ENCODE assay signal across 15 cellular contexts in the genomic region with DNA sequence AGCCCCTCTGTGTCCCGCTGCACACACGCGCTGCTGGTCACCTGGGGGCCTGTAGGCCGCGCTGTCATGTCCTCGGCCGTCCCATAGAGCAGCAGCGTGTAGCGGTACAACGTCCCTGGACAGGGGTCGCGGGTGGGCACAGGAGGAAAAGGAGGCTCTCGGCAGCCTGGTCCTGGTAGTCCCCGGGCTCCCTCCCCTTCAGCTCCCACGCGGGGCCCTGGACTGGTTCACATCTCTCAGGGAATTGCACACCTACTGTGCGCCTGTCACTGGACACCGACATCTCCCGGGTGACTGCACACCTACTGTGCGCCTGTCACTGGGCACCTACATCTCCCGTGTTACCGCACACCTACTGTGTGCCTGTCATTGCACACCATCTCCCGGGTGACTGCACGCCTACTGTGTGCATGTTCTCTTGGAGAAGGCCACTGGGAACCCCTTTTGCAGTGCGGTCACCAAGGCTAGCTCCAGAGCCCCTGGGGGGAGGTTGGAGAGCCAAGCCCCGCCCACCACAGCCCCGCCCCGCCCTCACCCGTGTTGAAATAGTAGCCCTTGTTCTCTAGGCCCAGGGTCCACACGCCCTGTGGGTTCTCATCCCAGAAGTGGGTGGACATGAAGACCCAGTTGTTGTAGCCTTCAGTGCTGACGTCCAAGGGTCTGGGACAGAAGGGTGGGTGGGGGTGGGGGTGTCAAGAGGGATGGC. TPM values are rescaled to one million over a fixed set of nuclear protein-coding genes. Genes with fewer than 3 reads are reported as not detected.
DNase-seq lines count a peak whose midpoint lies in the region; ATAC-seq and TF ChIP-seq lines count a peak whose summit lies in the region.
"Had no signal": no experiment of that assay in that cellular context is flagged by ENCODE, and none has a peak within 500 bp of the region (broad histone marks: within the 10 kb centered on the region; RNA-seq: fewer than 3 reads in every experiment).

No MANE protein-coding gene starts in this region.

- no peak overlapping the region for H3K27ac ChIP-seq in left ventricle myocardium inferior (replicated peaks)
- no peak overlapping the region for H3K27ac ChIP-seq in mesenchymal stem cell (ENCODE audit: low read length, poor library complexity, severe bottlenecking)
- H3K27ac ChIP-seq: GM23248, KMS-11 had no signal

- CTCF ChIA-PET in Calu3 (lab: Charles Lee): no interaction called here

- H3K27me3 Mint-ChIP-seq in Calu3 (ENCODE audit: unreplicated experiment): peaks cover 15% of the 10 kb centered on the region

- peak; percentile 51 for DNase-seq in Right ventricle myocardium inferior (ENCODE audit: missing footprints)
- no peak for DNase-seq in left ventricle myocardium inferior
- peak; percentile 19 for DNase-seq in SW480 (ENCODE audit: low spot score)
- DNase-seq in mesenchymal stem cell: no peak
- DNase-seq in Calu3: no peak
- no peak for DNase-seq in SIG-M5 (lab: John Stamatoyannopoulos, UW)
- DNase-seq: AML-193, COR-L47, GM23248, NCI-H1092, NCI-H2081 treated with DMSO at 0.1 percent for 48 hours, NCI-H2227 treated with DMSO at 0.1 percent for 48 hours, NCI-H524 treated with DMSO at 0.1 percent for 48 hours had no signal

- WGBS in mesenchymal stem cell: 90% methylated on average over 31 of the region's 31 CpGs

- no TSS peak for BruUV-seq in Calu3 (replicated peaks; lab: Mats Ljungman, UMichigan)

- no peaks in the 10 kb centered on the region for H3K9me3 Mint-ChIP-seq in Calu3 (ENCODE audit: low read depth, unreplicated experiment)

- no peak overlapping the region for H3K14ac ChIP-seq in mesenchymal stem cell (ENCODE audit: low read length in 2 of 2)

- H4K91ac ChIP-seq in mesenchymal stem cell (ENCODE audit: low read length): peak overlapping the region; percentile 67

- no peaks in the 10 kb centered on the region for H3K9me3 ChIP-seq in left ventricle myocardium inferior (replicated peaks)
- no peaks in the 10 kb centered on the region for H3K9me3 ChIP-seq in mesenchymal stem cell (ENCODE audit: control insufficient read depth, low read length)

- H2BK5ac ChIP-seq in mesenchymal stem cell (ENCODE audit: low read depth, low read length, poor library complexity, severe bottlenecking): no peak overlapping the region

- H3K4me3 ChIP-seq in left ventricle myocardium inferior: no peak overlapping the region
- no peak overlapping the region for H3K4me3 ChIP-seq in mesenchymal stem cell (ENCODE audit: insufficient read depth in 1 of 2, low read depth in 1 of 2, low read length in 2 of 2)
- H3K4me3 ChIP-seq: GM23248 had no signal

- no peak for TF ChIP-seq CTCF in left ventricle myocardium inferior (IDR thresholded peaks at IDR 0.05; ENCODE audit: borderline replicate concordance)
- TF ChIP-seq CTCF in Calu3 (IDR thresholded peaks at IDR 0.05; ENCODE audit: unreplicated experiment): no peak

- no peak overlapping the region for H3K27ac Mint-ChIP-seq in Calu3 (ENCODE audit: unreplicated experiment)

- intact Hi-C loops in Right ventricle myocardium inferior (cut with DNase I) (no loop called here), left ventricle myocardium inferior (cut with micrococcal nuclease) (no loop called here), Calu3 (cut with micrococcal nuclease; ENCODE audit: unreplicated experiment) (no loop called here)

- no peak overlapping the region for H2AFZ ChIP-seq in mesenchymal stem cell (ENCODE audit: low read depth, low read length)
- H2AFZ ChIP-seq: GM23248 had no signal

- H3K79me1 ChIP-seq in mesenchymal stem cell (replicated peaks; ENCODE audit: low read length, poor library complexity, severe bottlenecking): peaks cover 2% of the 10 kb centered on the region

- no peaks in the 10 kb centered on the region for H3K4me1 Mint-ChIP-seq in Calu3 (ENCODE audit: low read depth, unreplicated experiment)

- no peak overlapping the region for H3K9ac ChIP-seq in mesenchymal stem cell (ENCODE audit: low read length)
- H3K9ac ChIP-seq: GM23248, KMS-11 had no signal

- H3K4ac ChIP-seq in mesenchymal stem cell (ENCODE audit: low read depth in 1 of 2, low read length in 2 of 2): no peak overlapping the region

- H2BK120ac ChIP-seq in mesenchymal stem cell (ENCODE audit: low read depth, low read length): no peak overlapping the region

- no peak overlapping the region for H2BK12ac ChIP-seq in mesenchymal stem cell (ENCODE audit: low read length in 2 of 2)

- ATAC-seq in Right ventricle myocardium inferior: no peak
- ATAC-seq in HG03196 (IDR thresholded peaks at IDR 0.05; ENCODE audit: unreplicated experiment): no peak

- H3K23ac ChIP-seq in mesenchymal stem cell (ENCODE audit: low read length in 2 of 2): no peak overlapping the region

- no peak overlapping the region for H2BK15ac ChIP-seq in mesenchymal stem cell (ENCODE audit: low read depth, poor library complexity, severe bottlenecking)

- no peak overlapping the region for H3K4me3 Mint-ChIP-seq in Calu3 (ENCODE audit: low read depth, unreplicated experiment)

- peaks cover 20% of the 10 kb centered on the region for H3K36me3 Mint-ChIP-seq in Calu3 (ENCODE audit: insufficient read depth, unreplicated experiment)

- H3K36me3 ChIP-seq in left ventricle myocardium inferior: no peaks in the 10 kb centered on the region
- H3K36me3 ChIP-seq in mesenchymal stem cell (ENCODE audit: control insufficient read depth in 1 of 2, insufficient read depth in 2 of 2, low read depth in 1 of 2, low read length in 2 of 2): peaks cover under 1 to 26% of the 10 kb centered on the region in 2 experiments

- no peak overlapping the region for H2AK5ac ChIP-seq in mesenchymal stem cell (ENCODE audit: low read length, severe bottlenecking)

- peak overlapping the region in 1 of 2 experiments; percentile 25 for H3K18ac ChIP-seq in mesenchymal stem cell (ENCODE audit: low read depth in 1 of 2, low read length in 2 of 2)

- H3K4me2 ChIP-seq in mesenchymal stem cell (ENCODE audit: low read length, poor library complexity, severe bottlenecking): no peak overlapping the region
- H3K4me2 ChIP-seq: KMS-11 had no signal

- H4K8ac ChIP-seq in mesenchymal stem cell (ENCODE audit: low read length): no peak overlapping the region

- H3K4me1 ChIP-seq in left ventricle myocardium inferior (peaks cover 21% of the 10 kb centered on the region), mesenchymal stem cell (ENCODE audit: control insufficient read depth, insufficient read depth, low read depth, low read length) (peaks cover 6% of the 10 kb centered on the region)

- H3K27me3 ChIP-seq in left ventricle myocardium inferior (ENCODE audit: low read depth): no peaks in the 10 kb centered on the region
- no peaks in the 10 kb centered on the region for H3K27me3 ChIP-seq in mesenchymal stem cell (ENCODE audit: control insufficient read depth in 1 of 2, insufficient read depth in 1 of 2, low read length in 2 of 2)

RNA-seq across cellular contexts. Expression of a gene that starts 3.5 kb away (rescaled TPM):
- total RNA-seq in Right ventricle myocardium inferior (21.5 TPM), left ventricle myocardium inferior (16.1 TPM), Calu3 (2022) (33.7 and 33.8 TPM in 2 replicates)
- 19.7 TPM for polyA plus RNA-seq in mesenchymal stem cell (2013, experiment 1 of 2)
- polyA plus RNA-seq in mesenchymal stem cell (2013, experiment 2 of 2): 19.4 TPM

RNA-seq across cellular contexts. Expression of a gene that starts 7.6 kb away (rescaled TPM):
- total RNA-seq in Right ventricle myocardium inferior: 0.89 TPM
- 1.3 TPM for total RNA-seq in left ventricle myocardium inferior
- 2.0 TPM for polyA plus RNA-seq in mesenchymal stem cell (2013, experiment 1 of 2)
- polyA plus RNA-seq in mesenchymal stem cell (2013, experiment 2 of 2): 1.4 TPM
- 4.5 and 5.5 TPM in 2 replicates for total RNA-seq in Calu3 (2022)

RNA-seq across cellular contexts. Expression of a gene that starts 8.5 kb away (rescaled TPM):
- total RNA-seq in Right ventricle myocardium inferior: 1.1 TPM
- 1.9 TPM for total RNA-seq in left ventricle myocardium inferior
- polyA plus RNA-seq in mesenchymal stem cell (2013, experiment 1 of 2): 3.1 TPM
- 3.7 TPM for polyA plus RNA-seq in mesenchymal stem cell (2013, experiment 2 of 2)
- 13.9 and 16.2 TPM in 2 replicates for total RNA-seq in Calu3 (2022)

RNA-seq across cellular contexts. Expression of a gene that starts 30.3 kb away (rescaled TPM):
- total RNA-seq in Right ventricle myocardium inferior (22.9 TPM), left ventricle myocardium inferior (36.8 TPM), Calu3 (2022) (9.5 and 9.6 TPM in 2 replicates)
- polyA plus RNA-seq in mesenchymal stem cell (2013, experiment 1 of 2): 10.8 TPM
- 8.4 TPM for polyA plus RNA-seq in mesenchymal stem cell (2013, experiment 2 of 2)

RNA-seq across cellular contexts. Expression of a gene that starts 32.6 kb away (rescaled TPM):
- total RNA-seq in Right ventricle myocardium inferior (0.14 TPM), left ventricle myocardium inferior (0.22 TPM), Calu3 (2022) (0.12 and 0.44 TPM in 2 replicates)
- polyA plus RNA-seq in mesenchymal stem cell (2013, experiment 1 of 2): 0.23 TPM
- polyA plus RNA-seq in mesenchymal stem cell (2013, experiment 2 of 2): 0.23 TPM

Comparison
In these comparisons a context has a peak if more than half of its experiments do, and no peak if none do; other contexts are left out.
1. DNase-seq: peak in Right ventricle myocardium inferior (single experiment) and SW480 (single experiment); none in left ventricle myocardium inferior (single experiment), mesenchymal stem cell (single experiment), Calu3 (single experiment) and SIG-M5 (single experiment).